1 cellular context compared by ENCODE assay signal in genomic region chr7:130947792-130948580, GRCh38.
TF ChIP-seq lines count a peak whose summit lies in the region.

No MANE protein-coding gene starts in this region.

TF ChIP-seq in HepG2, 621 proteins besides CTCF, POLR2A, EP300 and RAD21 (continued from another document and continues in another):
- peak; percentile 94 for TF ChIP-seq PAXIP1 (CRISPR knock-in tag; conservative IDR thresholded peaks at IDR 0.05)
- no peak for TF ChIP-seq NFE2 (CRISPR knock-in tag; IDR thresholded peaks at IDR 0.05)
- peak; percentile 43; the same call in 1 of the 2 replicates for TF ChIP-seq ZKSCAN5 (CRISPR knock-in tag; IDR thresholded peaks at IDR 0.05)
- TF ChIP-seq ZNF430 (CRISPR knock-in tag; IDR thresholded peaks at IDR 0.05) = no peak
- no peak for TF ChIP-seq NR2F6 (IDR thresholded peaks at IDR 0.05)
- peak; percentile 43 for TF ChIP-seq NR2F6 (CRISPR knock-in tag; IDR thresholded peaks at IDR 0.05)
- TF ChIP-seq SOX13 (IDR thresholded peaks at IDR 0.05) = no peak
- TF ChIP-seq SOX13 (CRISPR knock-in tag; conservative IDR thresholded peaks at IDR 0.05 in 1 of 2, IDR thresholded peaks at IDR 0.05 in 1 of 2) = peak in 1 of 2 experiments; percentile 18; a peak in 1 of 4 replicates
- no peak for TF ChIP-seq KLF12 (CRISPR knock-in tag; IDR thresholded peaks at IDR 0.05; ENCODE audit: borderline replicate concordance)
- TF ChIP-seq HNRNPLL (IDR thresholded peaks at IDR 0.05; ENCODE audit: low read depth, low read length, poor library complexity, severe bottlenecking) = no peak
- no peak for TF ChIP-seq MXD1 (CRISPR knock-in tag; IDR thresholded peaks at IDR 0.05)
- no peak for TF ChIP-seq IRF1 (CRISPR knock-in tag; IDR thresholded peaks at IDR 0.05; ENCODE audit: low read depth)
- TF ChIP-seq TMF1 (CRISPR knock-in tag; IDR thresholded peaks at IDR 0.05; ENCODE audit: low read depth) = no peak
- no peak for TF ChIP-seq MZF1 (CRISPR knock-in tag; IDR thresholded peaks at IDR 0.05; ENCODE audit: borderline replicate concordance)
- TF ChIP-seq ZSCAN22 (CRISPR knock-in tag; IDR thresholded peaks at IDR 0.05) = no peak
- peak; percentile 86 for TF ChIP-seq MED1 (CRISPR knock-in tag; IDR thresholded peaks at IDR 0.05)
- no peak for TF ChIP-seq PRDM10 (CRISPR knock-in tag; IDR thresholded peaks at IDR 0.05; ENCODE audit: low read depth)
- no peak for TF ChIP-seq ZSCAN31 (CRISPR knock-in tag; IDR thresholded peaks at IDR 0.05; ENCODE audit: low read depth)
- no peak for TF ChIP-seq KDM6A (CRISPR knock-in tag; IDR thresholded peaks at IDR 0.05; ENCODE audit: low read depth)
- TF ChIP-seq GPN1 (CRISPR knock-in tag; IDR thresholded peaks at IDR 0.05; ENCODE audit: borderline replicate concordance) = no peak
- TF ChIP-seq ZNF205 (CRISPR knock-in tag; IDR thresholded peaks at IDR 0.05) = no peak
- TF ChIP-seq HNRNPUL1 (IDR thresholded peaks at IDR 0.05; ENCODE audit: low read depth, low read length) = no peak
- 0 out of 2 replicates have a peak, but pooled peaks have one; percentile 31 for TF ChIP-seq ZNF614 (CRISPR knock-in tag; IDR thresholded peaks at IDR 0.05; ENCODE audit: borderline replicate concordance)
- no peak for TF ChIP-seq TCF7L2 (IDR thresholded peaks at IDR 0.05; ENCODE audit: low read depth, low read length)
- TF ChIP-seq ZNF772 (CRISPR knock-in tag; IDR thresholded peaks at IDR 0.05) = no peak
- TF ChIP-seq FOXP4 (CRISPR knock-in tag; IDR thresholded peaks at IDR 0.05) = 0 out of 2 replicates have a peak, but pooled peaks have one; percentile 47
- no peak for TF ChIP-seq USF2 (IDR thresholded peaks at IDR 0.05; ENCODE audit: low read depth, low read length)
- no peak for TF ChIP-seq USF2 (CRISPR knock-in tag; IDR thresholded peaks at IDR 0.05; ENCODE audit: borderline replicate concordance)
- no peak for TF ChIP-seq IRX3 (CRISPR knock-in tag; IDR thresholded peaks at IDR 0.05; ENCODE audit: borderline replicate concordance, low read depth)
- TF ChIP-seq HNF4G (IDR thresholded peaks at IDR 0.05; ENCODE audit: borderline replicate concordance, low read depth, low read length) = peak; percentile 88
- no peak; the same call in 1 of the 2 replicates for TF ChIP-seq HNF4G (CRISPR knock-in tag; IDR thresholded peaks at IDR 0.05; ENCODE audit: borderline replicate concordance, low read depth)
- TF ChIP-seq CSRNP2 (CRISPR knock-in tag; conservative IDR thresholded peaks at IDR 0.05; ENCODE audit: low read depth) = no peak
- no peak for TF ChIP-seq DMAP1 (CRISPR knock-in tag; IDR thresholded peaks at IDR 0.05)
- no peak for TF ChIP-seq MTA3 (CRISPR knock-in tag; IDR thresholded peaks at IDR 0.05)
- no peak for TF ChIP-seq YY1 (IDR thresholded peaks at IDR 0.05; ENCODE audit: insufficient read depth, insufficient replicate concordance, low read depth, low read length)
- TF ChIP-seq PHB2 (IDR thresholded peaks at IDR 0.05; ENCODE audit: partially characterized antibody) = no peak
- TF ChIP-seq NFKB2 (CRISPR knock-in tag; IDR thresholded peaks at IDR 0.05; ENCODE audit: borderline replicate concordance) = no peak
- peak; percentile 31; the same call in 1 of the 2 replicates for TF ChIP-seq REPIN1 (CRISPR knock-in tag; IDR thresholded peaks at IDR 0.05; ENCODE audit: borderline replicate concordance, low read depth)
- TF ChIP-seq ASH2L (IDR thresholded peaks at IDR 0.05; ENCODE audit: insufficient read length, low read depth, low read length) = peak; percentile 28
- no peak for TF ChIP-seq ZNF574 (CRISPR knock-in tag; IDR thresholded peaks at IDR 0.05)
- TF ChIP-seq ZNF777 (CRISPR knock-in tag; IDR thresholded peaks at IDR 0.05) = no peak
- no peak for TF ChIP-seq ZNF543 (CRISPR knock-in tag; IDR thresholded peaks at IDR 0.05)
- no peak for TF ChIP-seq CREB1 (IDR thresholded peaks at IDR 0.05)
- TF ChIP-seq CREB1 (CRISPR knock-in tag; IDR thresholded peaks at IDR 0.05) = peak; percentile 55; the same call in 1 of the 2 replicates
- no peak for TF ChIP-seq ZNF746 (CRISPR knock-in tag; IDR thresholded peaks at IDR 0.05)
- no peak for TF ChIP-seq ZFY (CRISPR knock-in tag; IDR thresholded peaks at IDR 0.05)
- no peak for TF ChIP-seq PHF21A (CRISPR knock-in tag; IDR thresholded peaks at IDR 0.05)
- no peak; the same call in 1 of the 2 replicates for TF ChIP-seq FOXJ3 (CRISPR knock-in tag; IDR thresholded peaks at IDR 0.05; ENCODE audit: borderline replicate concordance)
- TF ChIP-seq TEAD3 (CRISPR knock-in tag; optimal IDR thresholded peaks at IDR 0.05; ENCODE audit: borderline replicate concordance) = peak; percentile 25
- no peak for TF ChIP-seq ZC3H4 (CRISPR knock-in tag; IDR thresholded peaks at IDR 0.05; ENCODE audit: borderline replicate concordance)
